In the genomic region with DNA sequence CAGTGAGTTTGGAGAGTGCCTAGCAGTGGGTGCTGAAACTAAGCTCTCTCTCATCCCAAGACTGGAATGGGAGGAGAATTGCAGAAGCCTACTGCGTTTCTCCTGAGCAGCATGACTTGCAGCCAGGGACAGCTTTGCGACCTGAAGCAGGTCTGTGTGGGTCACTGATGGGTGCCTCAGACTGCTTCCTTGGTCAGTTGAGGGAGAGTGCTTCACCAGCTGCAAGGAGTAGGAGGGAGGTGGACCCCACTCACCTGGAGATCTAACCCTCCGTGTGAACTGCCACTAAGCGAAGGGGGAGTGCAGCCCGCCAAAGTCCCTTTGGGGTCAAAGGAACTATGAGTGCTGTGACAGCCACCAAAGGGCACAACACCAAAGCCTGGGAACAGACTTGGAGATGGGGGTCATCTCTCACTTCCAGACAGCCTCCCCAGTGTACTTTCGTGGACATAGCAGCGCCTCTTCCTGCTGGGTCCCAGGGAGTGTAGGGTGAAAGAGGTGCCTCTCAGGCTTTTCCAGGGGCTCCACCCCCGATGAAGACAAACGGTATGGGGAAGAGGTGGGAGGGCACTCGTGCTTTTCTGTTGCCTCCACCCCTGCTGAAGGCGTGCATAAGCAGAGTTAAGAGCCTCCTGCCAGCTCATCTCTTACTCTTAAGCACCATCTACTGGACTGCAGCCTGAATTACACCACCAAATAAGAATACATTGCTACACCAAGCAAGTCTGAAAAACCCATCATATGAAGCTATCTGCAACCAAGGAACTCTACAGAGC, we compare ENCODE assay signal across 8 cellular contexts. TPM values are rescaled to one million over a fixed set of nuclear protein-coding genes. Genes with fewer than 3 reads are reported as not detected.
A peak's percentile ranks its signal among the peaks of the same experiment; 100 is the strongest.
DNase-seq lines count a peak whose midpoint lies in the region; ATAC-seq, FAIRE-seq and TF ChIP-seq lines count a peak whose summit lies in the region.

No MANE protein-coding gene starts in this region.

- no peaks in the 10 kb centered on the region for H3K27me3 Mint-ChIP-seq in Calu3 (ENCODE audit: unreplicated experiment)

- ATAC-seq in GM19328 (IDR thresholded peaks at IDR 0.05; ENCODE audit: unreplicated experiment) (peak; percentile 97), HG03280 (IDR thresholded peaks at IDR 0.05; ENCODE audit: unreplicated experiment) (peak; percentile 95), pancreas (peak; percentile 71 to 97 (median 94))

- no peaks in the 10 kb centered on the region for H3K4me1 Mint-ChIP-seq in Calu3 (ENCODE audit: low read depth, unreplicated experiment)

- H3K4me3 Mint-ChIP-seq in Calu3 (ENCODE audit: low read depth, unreplicated experiment), result peak overlapping the region; percentile 20

- no TSS peak for BruUV-seq in Calu3 (replicated peaks; lab: Mats Ljungman, UMichigan)

- H3K36me3 ChIP-seq in pancreas, result no peaks in the 10 kb centered on the region

- no peak overlapping the region for H3K27ac Mint-ChIP-seq in Calu3 (ENCODE audit: unreplicated experiment)

- H3K36me3 Mint-ChIP-seq in Calu3 (ENCODE audit: insufficient read depth, unreplicated experiment), result no peaks in the 10 kb centered on the region

- H3K9me3 ChIP-seq in pancreas, result no peaks in the 10 kb centered on the region

- H3K27me3 ChIP-seq in pancreas, result no peaks in the 10 kb centered on the region

- no peak overlapping the region for H3K27ac ChIP-seq in pancreas

- H3K4me1 ChIP-seq in pancreas, result no peaks in the 10 kb centered on the region

- no peak for FAIRE-seq in pancreas (lab: Jason Lieb, UNC)

- no peak overlapping the region for H3K4me3 ChIP-seq in pancreas

- WGBS in pancreas, 2 donors, result 53 to 54% methylated on average over 11 of the region's 11 CpGs

- intact Hi-C loops in Calu3 (cut with micrococcal nuclease; ENCODE audit: unreplicated experiment) (loop anchor here (1.0 to 5.0 kb wide), 3 partner anchors 182 to 688 kb away; no protein-coding TSS in a partner anchor), pancreas (cut with DNase I) (no loop called here)

- CTCF ChIA-PET in Calu3 (lab: Charles Lee), result interaction anchor here (0.6 to 1.6 kb wide), 16 partner anchors 8 to 688 kb away, joined by 3 to 6 read pairs (median 3); partner anchors contain the start of genes MACIR and PPIP5K2

- TF ChIP-seq CTCF in Calu3 (IDR thresholded peaks at IDR 0.05; ENCODE audit: unreplicated experiment), result peak; percentile 47
- peak; percentile 36 to 51 (median 41) for TF ChIP-seq CTCF in pancreas (IDR thresholded peaks at IDR 0.05)

- peak; percentile 69 for DNase-seq in Calu3
- DNase-seq in NCI-H446 (lab: John Stamatoyannopoulos, UW), result peak; percentile 48 to 71
- peak; percentile 6 for DNase-seq in activated T-cell treated with anti-CD3 and anti-CD28 coated beads for 1 hour (ENCODE audit: low read depth)
- DNase-seq in fibroblast of the conjunctiva (ENCODE audit: low read depth), result peak; percentile 32
- peak in 3 of 6 donors; percentile 18 to 43 (median 18) for DNase-seq in pancreas
- no peak for DNase-seq in DMS79 (lab: John Stamatoyannopoulos, UW)

- peaks cover 2% of the 10 kb centered on the region for H3K9me3 Mint-ChIP-seq in Calu3 (ENCODE audit: low read depth, unreplicated experiment)

RNA-seq across cellular contexts. Expression of gene MACIR, which starts 34.3 kb away (rescaled TPM):
- 24.5 and 25.2 TPM in 2 replicates for total RNA-seq in Calu3 (2022)
- 1 to 10 TPM; 2.4 to 8.0 (median 3.2) TPM for total RNA-seq in pancreas
- polyA plus RNA-seq in pancreas, result 1 to 10 TPM; 3.0 to 6.8 TPM
